ENCODE assay signal across 17 cellular contexts in genomic region chr9:137881591-137882505, GRCh38. TPM values are rescaled to one million over a fixed set of nuclear protein-coding genes. Genes with fewer than 3 reads are reported as not detected.
"Had no signal": no experiment of that assay in that cellular context is flagged by ENCODE, and none has a peak within 500 bp of the region (broad histone marks: within the 10 kb centered on the region; RNA-seq: fewer than 3 reads in every experiment).

No MANE protein-coding gene starts in this region.

- DNase-seq: activated CD4-positive, alpha-beta memory T cell treated with anti-CD3 and anti-CD28 coated beads, Interleukin-2, amount 10 ng/mL, durations not matched to agents 7 days and 5 days; activated CD4-positive, alpha-beta T cell treated with anti-CD3 and anti-CD28 coated beads for 48 hours; activated CD4-positive, CD25-positive, alpha-beta regulatory T cell; activated CD8-positive, alpha-beta memory T cell treated with anti-CD3 and anti-CD28 coated beads, Interleukin-2, amount 10 ng/mL, durations not matched to agents 7 days and 5 days; erythroblast; heart left ventricle; kidney glomerular epithelial cell; left ventricle myocardium inferior; mesenchymal stem cell; naive thymus-derived CD4-positive, alpha-beta T cell; ovary; psoas muscle; right cardiac atrium; stimulated activated naive CD8-positive, alpha-beta T cell treated with anti-CD3 and anti-CD28 coated beads, Interleukin-15, amount 100 ng/mL, for 72 hours; trophoblast cell had no signal

- H3K27me3 ChIP-seq: ovary had no signal

- H3K27ac ChIP-seq: coronary artery, heart left ventricle, left ventricle myocardium inferior, ovary, psoas muscle, skin epidermis had no signal

- H3K4me3 ChIP-seq: coronary artery, heart left ventricle, left ventricle myocardium inferior, ovary, psoas muscle, skin epidermis had no signal

- H3K4me1 ChIP-seq: psoas muscle had no signal

- H3K9me3 ChIP-seq: heart left ventricle, left ventricle myocardium inferior, ovary, psoas muscle had no signal

- ATAC-seq: activated CD8-positive, alpha-beta memory T cell treated with anti-CD3 and anti-CD28 coated beads, Interleukin-2, amount 10 ng/mL, durations not matched to agents 7 days and 5 days; heart left ventricle; naive thymus-derived CD4-positive, alpha-beta T cell; psoas muscle; right cardiac atrium; stimulated activated naive CD8-positive, alpha-beta T cell treated with anti-CD3 and anti-CD28 coated beads, Interleukin-15, amount 100 ng/mL, for 72 hours had no signal

- H3K36me3 ChIP-seq: heart left ventricle, left ventricle myocardium inferior, ovary had no signal

RNA-seq across cellular contexts. Expression of gene CACNA1B, which starts 4.3 kb away (rescaled TPM):
- total RNA-seq: activated CD4-positive, alpha-beta memory T cell treated with anti-CD3 and anti-CD28 coated beads, Interleukin-2, amount 10 ng/mL, durations not matched to agents 7 days and 5 days; activated CD8-positive, alpha-beta memory T cell treated with anti-CD3 and anti-CD28 coated beads, Interleukin-2, amount 10 ng/mL, durations not matched to agents 7 days and 5 days had no signal
- polyA plus RNA-seq: naive thymus-derived CD4-positive, alpha-beta T cell had no signal
